22 cellular contexts compared by ENCODE assay signal in the genomic region with DNA sequence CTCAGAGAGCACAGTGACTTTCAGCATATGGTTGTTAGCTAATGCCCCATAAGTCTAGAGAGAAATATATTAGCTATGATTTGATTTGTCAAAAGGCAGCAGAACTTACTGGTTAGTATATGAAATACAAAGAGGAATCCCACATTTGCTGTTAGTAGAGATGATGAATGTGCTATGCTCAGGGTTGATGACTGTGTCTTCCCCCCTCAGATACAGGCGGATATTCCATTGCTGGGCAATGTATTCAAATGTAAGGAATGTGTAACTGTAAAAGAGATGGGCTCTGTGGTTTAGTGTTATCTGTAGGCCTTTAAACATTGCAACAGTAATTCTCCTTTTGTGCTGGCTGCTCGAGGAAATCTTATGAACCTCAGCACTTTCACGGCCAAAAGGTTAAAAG.
"Had no signal": no experiment of that assay in that cellular context is flagged by ENCODE, and none has a peak within 500 bp of the region (broad histone marks: within the 10 kb centered on the region; RNA-seq: fewer than 3 reads in every experiment).

No MANE protein-coding gene starts in this region.

- DNase-seq: activated CD4-positive, alpha-beta memory T cell treated with anti-CD3 and anti-CD28 coated beads, Interleukin-2, amount 10 ng/mL, durations not matched to agents 7 days and 5 days; activated CD4-positive, alpha-beta T cell treated with anti-CD3 and anti-CD28 coated beads for 1 hour; activated CD4-positive, alpha-beta T cell treated with anti-CD3 and anti-CD28 coated beads, Interleukin-2, amount 10 ng/mL, durations not matched to agents 7 days and 5 days; activated CD8-positive, alpha-beta memory T cell treated with anti-CD3 and anti-CD28 coated beads, Interleukin-2, amount 50 U/mL, for 48 hours; activated naive CD8-positive, alpha-beta T cell treated with anti-CD3 and anti-CD28 coated beads, Interleukin-2, amount 50 U/mL, for 24 hours; activated T-cell treated with anti-CD3 and anti-CD28 coated beads, Interleukin-2, amount 50 U/mL, for 24 hours; body of pancreas; heart left ventricle; left lung; lower lobe of right lung; mesenchymal stem cell; natural killer cell; posterior cingulate gyrus; right cardiac atrium; stimulated activated CD4-positive, alpha-beta T cell treated with anti-CD3 and anti-CD28 coated beads, Interleukin-4, amount 100 ng/mL, for 1 hour; stimulated activated naive CD8-positive, alpha-beta T cell treated with anti-CD3 and anti-CD28 coated beads, Interleukin-15, Interleukin-2, amounts not matched to agents 100 U/mL and 50 U/mL, for 24 hours; T-helper 2 cell; trophoblast cell had no signal

- H3K4me3 ChIP-seq: body of pancreas, heart left ventricle, left lung, lower lobe of right lung, thoracic aorta had no signal

- H3K9me3 ChIP-seq: body of pancreas, heart left ventricle, left lung, lower lobe of right lung, thoracic aorta had no signal

- H3K27me3 ChIP-seq: body of pancreas, heart left ventricle, left lung had no signal

- H3K36me3 ChIP-seq: heart left ventricle, left lung, lower lobe of right lung, thoracic aorta had no signal

- H3K4me1 ChIP-seq: body of pancreas, heart left ventricle, left lung, lower lobe of right lung had no signal

- ATAC-seq: activated naive CD8-positive, alpha-beta T cell treated with anti-CD3 and anti-CD28 coated beads, Interleukin-2, amount 50 U/mL, for 24 hours; activated T-helper 17 cell treated with anti-CD3 and anti-CD28 coated beads, Interleukin-2, amount 50 U/mL, for 72 hours; body of pancreas; esophagus mucosa; heart left ventricle; left lung; lower lobe of right lung; natural killer cell; right cardiac atrium; stimulated activated naive CD8-positive, alpha-beta T cell treated with anti-CD3 and anti-CD28 coated beads, Interleukin-15, Interleukin-2, amounts not matched to agents 100 U/mL and 50 U/mL, for 24 hours; WTC11 had no signal

- H3K27ac ChIP-seq: body of pancreas, heart left ventricle, left lung, lower lobe of right lung, thoracic aorta had no signal
